ENCODE assay signal across 1 cellular context in genomic region chr9:125423964-125424363, GRCh38.
TF ChIP-seq lines count a peak whose summit lies in the region.

No MANE protein-coding gene starts in this region.

TF ChIP-seq in HepG2, 621 proteins besides CTCF, POLR2A, EP300 and RAD21 (continued from another document):
- TF ChIP-seq RNF219 (CRISPR knock-in tag; IDR thresholded peaks at IDR 0.05) (no peak), ZNF75D (CRISPR knock-in tag; IDR thresholded peaks at IDR 0.05; ENCODE audit: borderline replicate concordance) (no peak), ZNF33B (CRISPR knock-in tag; IDR thresholded peaks at IDR 0.05) (no peak), E2F2 (CRISPR knock-in tag; IDR thresholded peaks at IDR 0.05; ENCODE audit: borderline replicate concordance) (no peak), ZFP36 (IDR thresholded peaks at IDR 0.05; ENCODE audit: borderline replicate concordance, low read depth, low read length, partially characterized antibody) (peak; percentile 77), FOSL2 (CRISPR knock-in tag; IDR thresholded peaks at IDR 0.05) (peak; percentile 62), ZSCAN5A (CRISPR knock-in tag; IDR thresholded peaks at IDR 0.05; ENCODE audit: borderline replicate concordance) (no peak), ZBTB38 (CRISPR knock-in tag; IDR thresholded peaks at IDR 0.05) (no peak), KDM1A (CRISPR knock-in tag; IDR thresholded peaks at IDR 0.05) (peak; percentile 39; the same call in 1 of the 2 replicates), DZIP1 (CRISPR knock-in tag; IDR thresholded peaks at IDR 0.05) (no peak), ZNF407 (CRISPR knock-in tag; IDR thresholded peaks at IDR 0.05; ENCODE audit: not compliant biosample characterization) (no peak), SATB2 (CRISPR knock-in tag; IDR thresholded peaks at IDR 0.05) (no peak), HNRNPL (IDR thresholded peaks at IDR 0.05; ENCODE audit: low read depth, low read length) (0 out of 2 replicates have a peak, but pooled peaks have one; percentile 29), ZNF496 (CRISPR knock-in tag; IDR thresholded peaks at IDR 0.05; ENCODE audit: insufficient replicate concordance) (no peak), STAT5B (CRISPR knock-in tag; IDR thresholded peaks at IDR 0.05) (no peak), ATF7-NPFF (CRISPR knock-in tag; IDR thresholded peaks at IDR 0.05; ENCODE audit: low read depth) (no peak), GABPB1 (CRISPR knock-in tag; IDR thresholded peaks at IDR 0.05) (no peak), MXI1 (IDR thresholded peaks at IDR 0.05; ENCODE audit: borderline replicate concordance, low read depth, low read length) (no peak), ZFP36L1 (CRISPR knock-in tag; IDR thresholded peaks at IDR 0.05) (no peak), CEBPB (IDR thresholded peaks at IDR 0.05; ENCODE audit: borderline replicate concordance, low read depth, low read length) (peak; percentile 65), ZNF451 (CRISPR knock-in tag; IDR thresholded peaks at IDR 0.05) (no peak), ZMYM3 (CRISPR knock-in tag; IDR thresholded peaks at IDR 0.05) (peak; percentile 69)
